21 cellular contexts compared by ENCODE assay signal in genomic region chr11:117634756-117635593, GRCh38.
A peak's percentile ranks its signal among the peaks of the same experiment; 100 is the strongest.
DNase-seq lines count a peak whose midpoint lies in the region; ATAC-seq and TF ChIP-seq lines count a peak whose summit lies in the region.
"Had no signal": no experiment of that assay in that cellular context is flagged by ENCODE, and none has a peak within 500 bp of the region (broad histone marks: within the 10 kb centered on the region; RNA-seq: fewer than 3 reads in every experiment).

No MANE protein-coding gene starts in this region.

- H3K9me3 ChIP-seq in HEK293 (ENCODE audit: control insufficient read depth, insufficient read depth, low read depth, low read length) = no peaks in the 10 kb centered on the region
- H3K9me3 ChIP-seq in mucosa of descending colon = no peaks in the 10 kb centered on the region
- H3K9me3 ChIP-seq in upper lobe of right lung = no peaks in the 10 kb centered on the region
- H3K9me3 ChIP-seq: right atrium auricular region, upper lobe of left lung had no signal

- intact Hi-C loops in mucosa of descending colon (cut with DNase I, micrococcal nuclease) (no loop called here), upper lobe of right lung (cut with DNase I) (no loop called here)

- H3K4me3 ChIP-seq in HEK293 (ENCODE audit: low read depth, low read length) (no peak overlapping the region), mucosa of descending colon (no peak overlapping the region), upper lobe of right lung (no peak overlapping the region)
- H3K4me3 ChIP-seq: right atrium auricular region, upper lobe of left lung had no signal

- peaks cover 0 to 1% of the 10 kb centered on the region in 2 donors for H3K9me3 Mint-ChIP-seq in stimulated activated naive B cell treated with anti-CD40 and anti-IgM and Interleukin-4, amounts not matched to agents 10 μg/mL and 1 μg/mL and 100 μg/mL, for 72 hours
- H3K9me3 Mint-ChIP-seq: dendritic cell treated with granulocyte-macrophage colony-stimulating factor and Interleukin-4, amounts not matched to agents 40 ng/mL and 50 ng/mL, for 4 days had no signal

- H3K4me1 ChIP-seq in HEK293 (ENCODE audit: control insufficient read depth, insufficient read depth, low read length) (no peaks in the 10 kb centered on the region), mucosa of descending colon (ENCODE audit: low read depth) (no peaks in the 10 kb centered on the region), upper lobe of right lung (no peaks in the 10 kb centered on the region)
- H3K4me1 ChIP-seq: upper lobe of left lung had no signal

- H3K27ac ChIP-seq in HEK293 (ENCODE audit: extremely low read depth, low read depth, low read length) = no peak overlapping the region
- H3K27ac ChIP-seq in cingulate gyrus (ENCODE audit: low read depth, low read length) = peak overlapping the region; percentile 67
- H3K27ac ChIP-seq in upper lobe of right lung = no peak overlapping the region
- H3K27ac ChIP-seq: upper lobe of left lung had no signal

- H3K36me3 Mint-ChIP-seq in stimulated activated naive B cell treated with anti-CD40 and anti-IgM and Interleukin-4, amounts not matched to agents 10 μg/mL and 1 μg/mL and 100 μg/mL, for 72 hours = no peaks in the 10 kb centered on the region
- H3K36me3 Mint-ChIP-seq: CD4-positive, CD25-positive, alpha-beta regulatory T cell had no signal

- DNase-seq in mucosa of descending colon (no peak), upper lobe of right lung (peak; percentile 39), dermis blood vessel endothelial cell (no peak), COR-L47 (lab: John Stamatoyannopoulos, UW) (no peak)
- DNase-seq in stimulated activated naive B cell treated with anti-CD40 and anti-IgM and Interleukin-4, amounts not matched to agents 10 μg/mL and 1 μg/mL and 100 μg/mL, for 72 hours = no peak
- DNase-seq: activated CD4-positive, alpha-beta T cell treated with anti-CD3 and anti-CD28 coated beads for 1 hour; activated CD8-positive, alpha-beta T cell treated with anti-CD3 and anti-CD28 coated beads, Interleukin-2, amount 10 ng/mL, durations not matched to agents 7 days and 5 days; activated gamma-delta T cell treated with Interleukin-2 at 50 U/mL for 16 hours; CD4-positive, CD25-positive, alpha-beta regulatory T cell; DMS 273 treated with DMSO at 0.1 percent for 48 hours; GF-D8; HCEC 1CT; mammary epithelial cell; NCI-H187; NCI-H774; stimulated activated CD4-positive, alpha-beta T cell treated with anti-CD3 and anti-CD28 coated beads, Interleukin-12 subunit alpha, Interleukin-12 subunit beta, amount 100 ng/mL, for 4 hours; upper lobe of left lung had no signal

- no peaks in the 10 kb centered on the region for H3K27me3 ChIP-seq in upper lobe of right lung
- H3K27me3 ChIP-seq: right atrium auricular region, upper lobe of left lung had no signal

- peak; percentile 43 for ATAC-seq in mucosa of descending colon
- ATAC-seq in upper lobe of right lung = no peak
- ATAC-seq in stimulated activated naive B cell treated with anti-CD40 and anti-IgM and Interleukin-4, amounts not matched to agents 10 μg/mL and 1 μg/mL and 100 μg/mL, for 72 hours (replicated peaks) = no peak
- ATAC-seq: activated CD8-positive, alpha-beta T cell treated with anti-CD3 and anti-CD28 coated beads, Interleukin-2, amount 10 ng/mL, durations not matched to agents 7 days and 5 days had no signal

- no peak overlapping the region for H3K27ac Mint-ChIP-seq in stimulated activated naive B cell treated with anti-CD40 and anti-IgM and Interleukin-4, amounts not matched to agents 10 μg/mL and 1 μg/mL and 100 μg/mL, for 72 hours
- H3K27ac Mint-ChIP-seq: activated CD8-positive, alpha-beta T cell treated with anti-CD3 and anti-CD28 coated beads, Interleukin-2, amount 10 ng/mL, durations not matched to agents 7 days and 5 days; CD4-positive, CD25-positive, alpha-beta regulatory T cell; dendritic cell treated with granulocyte-macrophage colony-stimulating factor and Interleukin-4, amounts not matched to agents 40 ng/mL and 50 ng/mL, for 4 days had no signal

- POLR2A ChIA-PET in HEK293 (lab: Yijun Ruan, JAX) = no interaction called here

- peaks cover 0 to 3% of the 10 kb centered on the region in 2 donors for H3K27me3 Mint-ChIP-seq in stimulated activated naive B cell treated with anti-CD40 and anti-IgM and Interleukin-4, amounts not matched to agents 10 μg/mL and 1 μg/mL and 100 μg/mL, for 72 hours

- H3K4me3 Mint-ChIP-seq in stimulated activated naive B cell treated with anti-CD40 and anti-IgM and Interleukin-4, amounts not matched to agents 10 μg/mL and 1 μg/mL and 100 μg/mL, for 72 hours = no peak overlapping the region
- H3K4me3 Mint-ChIP-seq: activated CD8-positive, alpha-beta T cell treated with anti-CD3 and anti-CD28 coated beads, Interleukin-2, amount 10 ng/mL, durations not matched to agents 7 days and 5 days; CD4-positive, CD25-positive, alpha-beta regulatory T cell; dendritic cell treated with granulocyte-macrophage colony-stimulating factor and Interleukin-4, amounts not matched to agents 40 ng/mL and 50 ng/mL, for 4 days had no signal

- TF ChIP-seq CTCF in HEK293 (tag by site-specific recombination; IDR thresholded peaks at IDR 0.05) (no peak), mucosa of descending colon (IDR thresholded peaks at IDR 0.05) (no peak), upper lobe of right lung (IDR thresholded peaks at IDR 0.05) (no peak)

- H3K36me3 ChIP-seq in HEK293 (ENCODE audit: control insufficient read depth in 2 of 2, insufficient read depth in 1 of 2, low read length in 2 of 2) (no peaks in the 10 kb centered on the region), mucosa of descending colon (ENCODE audit: low read depth) (no peaks in the 10 kb centered on the region), upper lobe of right lung (no peaks in the 10 kb centered on the region)
- H3K36me3 ChIP-seq: right atrium auricular region, upper lobe of left lung had no signal

- CTCF ChIA-PET in HEK293 (lab: Yijun Ruan, JAX) = interaction anchor here (2.0 kb wide), 1 partner anchor 14 kb away, joined by 5 read pairs; no protein-coding TSS in a partner anchor

- no peaks in the 10 kb centered on the region for H3K4me1 Mint-ChIP-seq in stimulated activated naive B cell treated with anti-CD40 and anti-IgM and Interleukin-4, amounts not matched to agents 10 μg/mL and 1 μg/mL and 100 μg/mL, for 72 hours

TF ChIP-seq in HEK293, 187 proteins besides CTCF, POLR2A, EP300 and RAD21:
- TF ChIP-seq ZSCAN4 (tag by site-specific recombination; IDR thresholded peaks at IDR 0.05) (0 out of 2 replicates have a peak, but pooled peaks have one; percentile 18), KLF9 (tag by site-specific recombination; IDR thresholded peaks at IDR 0.05; ENCODE audit: low read depth) (no peak), SALL2 (tag by site-specific recombination; IDR thresholded peaks at IDR 0.05; ENCODE audit: borderline replicate concordance) (no peak), ZSCAN23 (tag by site-specific recombination; IDR thresholded peaks at IDR 0.05) (no peak)
TF ChIP-seq in HEK293: peak in this region for 1.
